Comparison of ENCODE assay signal across 22 cellular contexts in genomic region chr12:39592295-39592694, GRCh38. TPM values are rescaled to one million over a fixed set of nuclear protein-coding genes. Genes with fewer than 3 reads are reported as not detected.
DNase-seq lines count a peak whose midpoint lies in the region; ATAC-seq and TF ChIP-seq lines count a peak whose summit lies in the region.
"Had no signal": no experiment of that assay in that cellular context is flagged by ENCODE, and none has a peak within 500 bp of the region (broad histone marks: within the 10 kb centered on the region; RNA-seq: fewer than 3 reads in every experiment).

No MANE protein-coding gene starts in this region.

- H3K27ac Mint-ChIP-seq in stimulated activated naive CD8-positive, alpha-beta T cell treated with anti-CD3 and anti-CD28 coated beads, Interleukin-15, amount 100 ng/mL, for 72 hours: no peak overlapping the region
- no peak overlapping the region for H3K27ac Mint-ChIP-seq in activated T-helper 17 cell treated with anti-CD3 and anti-CD28 coated beads, Interleukin-2, amount 50 U/mL, for 72 hours

- no peaks in the 10 kb centered on the region for H3K36me3 ChIP-seq in right lobe of liver
- H3K36me3 ChIP-seq: Peyer's patch had no signal

- peaks cover 14% of the 10 kb centered on the region for H3K4me1 Mint-ChIP-seq in stimulated activated naive CD8-positive, alpha-beta T cell treated with anti-CD3 and anti-CD28 coated beads, Interleukin-15, amount 100 ng/mL, for 72 hours
- H3K4me1 Mint-ChIP-seq in activated T-helper 17 cell treated with anti-CD3 and anti-CD28 coated beads, Interleukin-2, amount 50 U/mL, for 72 hours: no peaks in the 10 kb centered on the region

- no peak overlapping the region for H3K4me3 Mint-ChIP-seq in stimulated activated naive CD8-positive, alpha-beta T cell treated with anti-CD3 and anti-CD28 coated beads, Interleukin-15, amount 100 ng/mL, for 72 hours
- no peak overlapping the region for H3K4me3 Mint-ChIP-seq in activated T-helper 17 cell treated with anti-CD3 and anti-CD28 coated beads, Interleukin-2, amount 50 U/mL, for 72 hours

- H3K9me3 Mint-ChIP-seq in stimulated activated naive CD8-positive, alpha-beta T cell treated with anti-CD3 and anti-CD28 coated beads, Interleukin-15, amount 100 ng/mL, for 72 hours: no peaks in the 10 kb centered on the region
- no peaks in the 10 kb centered on the region for H3K9me3 Mint-ChIP-seq in activated T-helper 17 cell treated with anti-CD3 and anti-CD28 coated beads, Interleukin-2, amount 50 U/mL, for 72 hours

- peak; percentile 40 for ATAC-seq in stimulated activated naive CD8-positive, alpha-beta T cell treated with anti-CD3 and anti-CD28 coated beads, Interleukin-15, amount 100 ng/mL, for 72 hours
- ATAC-seq in stimulated activated naive CD8-positive, alpha-beta T cell treated with anti-CD3 and anti-CD28 coated beads, Interleukin-15, Interleukin-2, amounts not matched to agents 100 U/mL and 50 U/mL, for 24 hours: no peak
- ATAC-seq in activated T-helper 17 cell treated with anti-CD3 and anti-CD28 coated beads, Interleukin-2, amount 50 U/mL, for 72 hours (replicated peaks): peak; percentile 35
- peak; percentile 92 to 99 (median 96) for ATAC-seq in right lobe of liver
- ATAC-seq: HCT116 had no signal

- no peaks in the 10 kb centered on the region for H3K9me3 ChIP-seq in right lobe of liver
- H3K9me3 ChIP-seq: Peyer's patch had no signal

- peaks cover 4% of the 10 kb centered on the region for H3K36me3 Mint-ChIP-seq in activated T-helper 17 cell treated with anti-CD3 and anti-CD28 coated beads, Interleukin-2, amount 50 U/mL, for 72 hours (ENCODE audit: low read depth)

- peak overlapping the region in 1 of 3 donors; percentile 47 for H3K27ac ChIP-seq in right lobe of liver
- H3K27ac ChIP-seq: GM23248, Peyer's patch, SK-N-MC had no signal

- no peak for TF ChIP-seq POLR2A in right lobe of liver (IDR thresholded peaks at IDR 0.05)

- H3K27me3 ChIP-seq in right lobe of liver: no peaks in the 10 kb centered on the region
- H3K27me3 ChIP-seq: Peyer's patch had no signal

- no peak overlapping the region for H3K4me3 ChIP-seq in right lobe of liver
- H3K4me3 ChIP-seq: GM23248, Peyer's patch, SK-N-MC had no signal

- DNase-seq in stimulated activated naive CD8-positive, alpha-beta T cell treated with anti-CD3 and anti-CD28 coated beads, Interleukin-15, amount 100 ng/mL, for 72 hours: no peak
- DNase-seq in stimulated activated naive CD8-positive, alpha-beta T cell treated with anti-CD3 and anti-CD28 coated beads, Interleukin-15, Interleukin-2, amounts not matched to agents 100 U/mL and 50 U/mL, for 24 hours: no peak
- DNase-seq in right lobe of liver (no peak), amniotic stem cell (lab: John Stamatoyannopoulos, UW) (no peak), GM10266 (ENCODE audit: extremely low spot score) (no peak), NCI-H1436 treated with DMSO at 0.1 percent for 48 hours (lab: John Stamatoyannopoulos, UW) (no peak), islet precursor cell (no peak)
- DNase-seq: C1 segment of cervical spinal cord, GM23248, KG1, NCI-H1048, NCI-H1694 treated with DMSO at 0.1 percent for 48 hours, NCI-H2107, NCI-H226, NCI-H524 treated with DMSO at 0.1 percent for 48 hours, Peyer's patch, Right ventricle myocardium superior had no signal

- intact Hi-C loops in right lobe of liver (cut with DNase I): no loop called here

- TF ChIP-seq CTCF in right lobe of liver (IDR thresholded peaks at IDR 0.05): no peak
- TF ChIP-seq CTCF in GM10266 (IDR thresholded peaks at IDR 0.05; ENCODE audit: control insufficient read depth, insufficient read depth, low read depth, missing control alignments): no peak

- no peaks in the 10 kb centered on the region for H3K27me3 Mint-ChIP-seq in stimulated activated naive CD8-positive, alpha-beta T cell treated with anti-CD3 and anti-CD28 coated beads, Interleukin-15, amount 100 ng/mL, for 72 hours
- H3K27me3 Mint-ChIP-seq in activated T-helper 17 cell treated with anti-CD3 and anti-CD28 coated beads, Interleukin-2, amount 50 U/mL, for 72 hours: no peaks in the 10 kb centered on the region

- H3K4me1 ChIP-seq in right lobe of liver: peaks cover 0 to 9% (median 0%) of the 10 kb centered on the region in 4 donors
- H3K4me1 ChIP-seq: Peyer's patch had no signal

RNA-seq across cellular contexts. Expression of gene ABCD2, which starts 27.3 kb away (rescaled TPM):
- total RNA-seq in activated T-helper 17 cell treated with anti-CD3 and anti-CD28 coated beads, Interleukin-2, amount 50 U/mL, for 72 hours: 1 to 10 TPM; 3.3 to 3.4 TPM
- under 1 TPM in 4 of 6 experiments, not detected in 2; 0.05 to 0.25 (median 0.09) TPM for total RNA-seq in right lobe of liver
- total RNA-seq: A673, M059J had no signal
